15 cellular contexts compared by ENCODE assay signal in the genomic region with DNA sequence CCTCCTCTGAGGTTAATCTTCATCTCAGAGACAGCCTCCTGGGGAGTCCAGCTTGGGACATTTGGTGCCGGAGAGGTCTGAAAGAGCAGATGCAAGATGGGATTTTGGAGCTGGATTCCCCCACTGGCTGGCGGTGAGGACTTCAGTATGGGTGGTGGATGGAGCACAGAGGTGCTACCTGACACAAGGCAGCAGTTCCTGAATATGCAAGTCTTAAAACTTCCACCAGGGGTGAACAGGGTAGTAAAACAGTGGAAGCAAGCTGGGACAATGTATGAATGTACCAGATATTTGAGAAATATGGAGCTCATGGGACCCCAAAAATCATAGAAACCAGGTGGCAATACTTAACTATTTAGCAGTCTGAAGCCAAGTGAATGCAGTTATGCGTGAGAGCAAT. TPM values are rescaled to one million over a fixed set of nuclear protein-coding genes. Genes with fewer than 3 reads are reported as not detected.
A peak's percentile ranks its signal among the peaks of the same experiment; 100 is the strongest.
DNase-seq lines count a peak whose midpoint lies in the region; ATAC-seq, FAIRE-seq and TF ChIP-seq lines count a peak whose summit lies in the region.
"Had no signal": no experiment of that assay in that cellular context is flagged by ENCODE, and none has a peak within 500 bp of the region (broad histone marks: within the 10 kb centered on the region; RNA-seq: fewer than 3 reads in every experiment).

No MANE protein-coding gene starts in this region.

- peak; percentile 7; the same call in 1 of the 3 replicates for ATAC-seq in GM23338
- peak; percentile 43 for ATAC-seq in K562
- ATAC-seq: GM12878 had no signal

- H3K79me2 ChIP-seq in GM23338 (replicated peaks; ENCODE audit: insufficient read depth) (peaks cover 5% of the 10 kb centered on the region), Karpas-422 (ENCODE audit: low read length) (peaks cover 1% of the 10 kb centered on the region), K562 (ENCODE audit: control insufficient read depth, insufficient read depth, low read length) (peaks cover 4% of the 10 kb centered on the region)

- FAIRE-seq in K562 (lab: Jason Lieb, UNC) = no peak
- FAIRE-seq: GM12878, GM18507 had no signal

- peaks cover 26% of the 10 kb centered on the region for H3K4me1 Mint-ChIP-seq in GM23338
- H3K4me1 Mint-ChIP-seq in CD8-positive, alpha-beta memory T cell = peaks cover 7 to 18% (median 15%) of the 10 kb centered on the region in 3 donors

- peaks cover 15% of the 10 kb centered on the region for H3K27me3 Mint-ChIP-seq in GM23338 (ENCODE audit: insufficient read depth, low read depth, poor library complexity)
- H3K27me3 Mint-ChIP-seq in CD8-positive, alpha-beta memory T cell = peaks cover 0 to 8% of the 10 kb centered on the region in 2 donors

- TF ChIP-seq RAD21 in K562 (CRISPR knock-in tag; conservative IDR thresholded peaks at IDR 0.05 in 1 of 2, IDR thresholded peaks at IDR 0.05 in 1 of 2) = no peak

- H3K4me1 ChIP-seq in GM23338 (ENCODE audit: insufficient read depth) (peaks cover 10% of the 10 kb centered on the region; the same call in 1 of the 2 replicates), Karpas-422 (ENCODE audit: low read length) (peaks cover 9% of the 10 kb centered on the region), K562 (replicated peaks in 1 of 2; ENCODE audit: control insufficient read depth in 2 of 2, insufficient read depth in 2 of 2, low read length in 2 of 2) (peaks cover 2 to 9% of the 10 kb centered on the region in 2 experiments), A673 (ENCODE audit: insufficient read depth, low read length, poor library complexity, severe bottlenecking) (no peaks in the 10 kb centered on the region)
- H3K4me1 ChIP-seq in CD8-positive, alpha-beta memory T cell (ENCODE audit: insufficient read depth, low read length) = peaks cover 7% of the 10 kb centered on the region

- no TSS peak for BruUV-seq in K562 (replicated peaks; lab: Mats Ljungman, UMichigan)
- no TSS peak for BruUV-seq in A673 (replicated peaks; lab: Mats Ljungman, UMichigan)

- WGBS in K562 (ENCODE audit: insufficient coverage, low coverage, missing lambda C conversion rate) = 42% methylated on average over 2 of the region's 3 CpGs

- H3K36me3 Mint-ChIP-seq in GM23338 (ENCODE audit: low read depth) = no peaks in the 10 kb centered on the region
- peaks cover 0 to 10% (median 0%) of the 10 kb centered on the region in 3 donors for H3K36me3 Mint-ChIP-seq in CD8-positive, alpha-beta memory T cell

- H3K27ac Mint-ChIP-seq in GM23338 = no peak overlapping the region
- H3K27ac Mint-ChIP-seq in CD8-positive, alpha-beta memory T cell = no peak overlapping the region

- in situ Hi-C loops in K562 (cut with MboI) = no loop called here

- H3K9me2 ChIP-seq in GM23338 (ENCODE audit: insufficient read depth) = no peaks in the 10 kb centered on the region
- H3K9me2 ChIP-seq in Karpas-422 (replicated peaks; ENCODE audit: insufficient read depth, low read length) = no peaks in the 10 kb centered on the region

- intact Hi-C loops in K562 (cut with micrococcal nuclease) (no loop called here), posterior vena cava (cut with DNase I) (no loop called here), A673 (cut with micrococcal nuclease; ENCODE audit: unreplicated experiment) (no loop called here)

- TF ChIP-seq CTCF in GM23338 (conservative IDR thresholded peaks at IDR 0.05; ENCODE audit: low read depth in 2 of 2) = peak in 1 of 2 experiments; percentile 17; a peak in 1 of 4 replicates
- peak in 2 of 3 experiments; percentile 12 to 16; a peak in 1 of 6 replicates for TF ChIP-seq CTCF in K562 (IDR thresholded peaks at IDR 0.05 in 2 of 3, conservative IDR thresholded peaks at IDR 0.05 in 1 of 3; ENCODE audit: insufficient read depth in 2 of 3, low read depth in 1 of 3, low read length in 3 of 3)
- no peak for TF ChIP-seq CTCF in A673 (conservative IDR thresholded peaks at IDR 0.05; ENCODE audit: low read depth, low read length)

- no peaks in the 10 kb centered on the region for H3K9me1 ChIP-seq in K562 (ENCODE audit: control insufficient read depth, insufficient read depth, low read length)

- no peak overlapping the region for H3K4me2 ChIP-seq in GM23338
- H3K4me2 ChIP-seq in Karpas-422 (ENCODE audit: low read depth, low read length, poor library complexity, severe bottlenecking) = no peak overlapping the region
- no peak overlapping the region for H3K4me2 ChIP-seq in K562 (ENCODE audit: insufficient read depth, low read length)
- H3K4me2 ChIP-seq: PC-9 had no signal

- H3K4me3 ChIP-seq in GM23338 (no peak overlapping the region), Karpas-422 (ENCODE audit: low read length) (no peak overlapping the region), K562 (no peak overlapping the region), A673 (ENCODE audit: low read depth, low read length, poor library complexity, severe bottlenecking) (no peak overlapping the region)
- H3K4me3 ChIP-seq in CD8-positive, alpha-beta memory T cell (ENCODE audit: low read length) = no peak overlapping the region
- H3K4me3 ChIP-seq: GM12878, PC-9, SK-N-MC had no signal

- no peaks in the 10 kb centered on the region for H3F3A ChIP-seq in GM23338 (replicated peaks; ENCODE audit: low read depth)

- POLR2A ChIA-PET in K562 (lab: Yijun Ruan, JAX) (interaction anchor here (0.6 to 1.7 kb wide), 2 partner anchors 18 to 54 kb away, joined by 3 to 5 read pairs; no protein-coding TSS in a partner anchor), A673 (lab: Charles Lee; ENCODE audit: low non-redundant PET) (no interaction called here)
- POLR2A ChIA-PET in CD8-positive, alpha-beta memory T cell (lab: Charles Lee) = no interaction called here

- no peaks in the 10 kb centered on the region; the same call in none of the 2 replicates for H4K20me1 ChIP-seq in GM23338 (replicated peaks; ENCODE audit: insufficient read depth)
- no peaks in the 10 kb centered on the region for H4K20me1 ChIP-seq in Karpas-422 (ENCODE audit: insufficient read depth, low read depth, low read length)
- peaks cover 8% of the 10 kb centered on the region; the same call in 1 of the 2 replicates for H4K20me1 ChIP-seq in K562 (replicated peaks; ENCODE audit: control insufficient read depth, insufficient read depth, low read length)

- no peak for TF ChIP-seq POLR2A in K562 (conservative IDR thresholded peaks at IDR 0.05)

- no peaks in the 10 kb centered on the region for H3K9me3 Mint-ChIP-seq in GM23338
- no peaks in the 10 kb centered on the region for H3K9me3 Mint-ChIP-seq in CD8-positive, alpha-beta memory T cell

- H3K9me3 ChIP-seq in Karpas-422 (ENCODE audit: low read length) (no peaks in the 10 kb centered on the region), K562 (replicated peaks; ENCODE audit: control insufficient read depth, insufficient read depth, low read depth, low read length) (no peaks in the 10 kb centered on the region), A673 (ENCODE audit: low read depth, low read length, poor library complexity, severe bottlenecking) (no peaks in the 10 kb centered on the region)
- H3K9me3 ChIP-seq in CD8-positive, alpha-beta memory T cell (ENCODE audit: low read length) = no peaks in the 10 kb centered on the region

- H3K36me3 ChIP-seq in GM23338 (ENCODE audit: insufficient read depth) (no peaks in the 10 kb centered on the region), Karpas-422 (ENCODE audit: insufficient read depth, low read length) (no peaks in the 10 kb centered on the region), K562 (ENCODE audit: control insufficient read depth, insufficient read depth, low read length) (no peaks in the 10 kb centered on the region), A673 (ENCODE audit: insufficient read depth, low read length, poor library complexity, severe bottlenecking) (peaks cover 3% of the 10 kb centered on the region)
- no peaks in the 10 kb centered on the region for H3K36me3 ChIP-seq in CD8-positive, alpha-beta memory T cell (ENCODE audit: insufficient read depth, low read length)

- H3K27me3 ChIP-seq in GM23338 (ENCODE audit: insufficient read depth) (no peaks in the 10 kb centered on the region), Karpas-422 (ENCODE audit: low read length) (no peaks in the 10 kb centered on the region), K562 (ENCODE audit: control insufficient read depth in 2 of 2, insufficient read depth in 2 of 2, low read length in 2 of 2) (no peaks in the 10 kb centered on the region), A673 (replicated peaks; ENCODE audit: insufficient read depth, low read depth, low read length, poor library complexity) (no peaks in the 10 kb centered on the region)
- H3K27me3 ChIP-seq in CD8-positive, alpha-beta memory T cell (ENCODE audit: insufficient read depth, low read length, poor library complexity, severe bottlenecking) = no peaks in the 10 kb centered on the region

- TF ChIP-seq EP300 in K562 (IDR thresholded peaks at IDR 0.05; ENCODE audit: low read length) = no peak

- no peak overlapping the region for H3K27ac ChIP-seq in GM23338 (ENCODE audit: low read depth)
- H3K27ac ChIP-seq in Karpas-422 (ENCODE audit: low read length) = no peak overlapping the region
- no peak overlapping the region for H3K27ac ChIP-seq in K562 (ENCODE audit: extremely low read depth, low read depth, low read length)
- H3K27ac ChIP-seq in A673 (ENCODE audit: low read depth, low read length, poor library complexity, severe bottlenecking) = no peak overlapping the region
- H3K27ac ChIP-seq in CD8-positive, alpha-beta memory T cell (ENCODE audit: low read depth, low read length) = no peak overlapping the region
- H3K27ac ChIP-seq: PC-9, SK-N-MC had no signal

- H3K9ac ChIP-seq in Karpas-422 (ENCODE audit: low read length) (no peak overlapping the region), K562 (ENCODE audit: insufficient read depth in 1 of 2, low read depth in 2 of 2, low read length in 2 of 2) (no peak overlapping the region)

- no peak overlapping the region for H3K4me3 Mint-ChIP-seq in GM23338
- H3K4me3 Mint-ChIP-seq in CD8-positive, alpha-beta memory T cell = peak overlapping the region in 1 of 7 donors; percentile 40

- DNase-seq in GM23338 (ENCODE audit: low spot score) (peak; percentile 28), Karpas-422 (peak; percentile 50), K562 (ENCODE audit: extremely low read depth in 1 of 4, low spot score in 3 of 4) (peak in 3 of 4 experiments; percentile 21 to 33 (median 24)), posterior vena cava (ENCODE audit: low spot score) (peak; percentile 38), A673 (ENCODE audit: low spot score) (no peak), medulla oblongata (ENCODE audit: extremely low spot score) (no peak)
- no peak for DNase-seq in CD8-positive, alpha-beta memory T cell
- DNase-seq: HCEC 1CT, NCI-H1436 treated with DMSO at 0.1 percent for 48 hours, NCI-H2227 treated with DMSO at 0.1 percent for 48 hours, NCI-H526, PC-9 had no signal

- CTCF ChIA-PET in K562 (lab: Yijun Ruan, JAX; ENCODE audit: low intra/inter-chr PET ratio) = no interaction called here
- CTCF ChIA-PET in A673 (lab: Charles Lee) = no interaction called here
- CTCF ChIA-PET in CD8-positive, alpha-beta memory T cell (lab: Charles Lee) = no interaction called here

- H2AFZ ChIP-seq in GM23338 = 0 out of 2 replicates have a peak overlapping the region, but pooled peaks have one; percentile 23
- H2AFZ ChIP-seq in Karpas-422 (ENCODE audit: low read length) = no peak overlapping the region
- no peak overlapping the region for H2AFZ ChIP-seq in K562 (ENCODE audit: low read depth, low read length)
- H2AFZ ChIP-seq: PC-9 had no signal

RNA-seq across cellular contexts. Expression of a gene that starts 4.8 kb away (rescaled TPM):
- 5.6 and 6.4 TPM in 2 replicates for total RNA-seq in GM23338 (2014; rRNA removed; shearing (Covaris generic))
- polyA plus RNA-seq in GM23338 (2016; fragmentation: Nextera tagmentation; extraction: Ambion mirVana) = 12.3 and 15.2 TPM in 2 replicates
- total RNA-seq in Karpas-422 (2014; rRNA removed; shearing (Covaris generic); ENCODE audit: low replicate concordance) = 4.5 and 4.7 TPM in 2 replicates
- 6.2 and 11.8 TPM in 2 replicates for total RNA-seq in K562 (2011; cell fraction: chromatin; rRNA removed; ENCODE audit: low replicate concordance)
- 5.5 and 6.1 TPM in 2 replicates for total RNA-seq in K562 (2011; cell fraction: nucleolus; rRNA removed)
- 7.3 and 7.6 TPM in 2 replicates for total RNA-seq in K562 (2011; cell fraction: nucleoplasm; rRNA removed)
- total RNA-seq in K562 (2014; rRNA removed) = 3.8 and 4.4 TPM in 2 replicates
- total RNA-seq in K562 (2014; rRNA removed; fragmentation: Illumina TruSeq; extraction: Trizol) = 3.3 and 4.4 TPM in 2 replicates
- total RNA-seq in K562 (2015; rRNA removed; fragmentation: Illumina TruSeq; extraction: Trizol) = 4.1 TPM in 2 replicates
- 9.2 and 9.6 TPM in 2 replicates for total RNA-seq in K562 (2021)
- 2.4 and 2.8 TPM in 2 replicates for polyA plus RNA-seq in K562 (2011; rRNA removed)
- polyA plus RNA-seq in K562 (2011; cell fraction: cytosol; rRNA removed) = 1.2 TPM in 2 replicates
- polyA plus RNA-seq in K562 (2011; cell fraction: nucleus; rRNA removed) = 2.6 and 3.5 TPM in 2 replicates
- 5.6 and 6.2 TPM in 2 replicates for polyA plus RNA-seq in K562 (2012)
- 8.7 and 9.9 TPM in 2 replicates for polyA plus RNA-seq in K562 (2014; fragmentation: Illumina TruSeq; extraction: Trizol)
- polyA plus RNA-seq in K562 (2014; fragmentation: Nextera tagmentation; extraction: Ambion mirVana) = 1 to 10 TPM; 1.5 to 2.0 TPM
- polyA plus RNA-seq in K562 (2014; rRNA removed) = 3.1 and 4.9 TPM in 2 replicates
- polyA minus RNA-seq in K562 (2011; rRNA and poly(A)+ RNA removed) = 4.2 and 4.6 TPM in 2 replicates
- 2.6 and 2.8 TPM in 2 replicates for polyA minus RNA-seq in K562 (2011; cell fraction: cytosol; rRNA and poly(A)+ RNA removed)
- 6.1 and 6.3 TPM in 2 replicates for polyA minus RNA-seq in K562 (2011; cell fraction: nucleus; rRNA and poly(A)+ RNA removed)
- total RNA-seq in posterior vena cava = 10 to 100 TPM in 1 of 2 donors, 1 to 10 TPM in 1; 9.9 to 10.8 TPM
- 12.3 and 14.0 TPM in 2 replicates for total RNA-seq in A673 (2021)
- 10 to 100 TPM; 22.5 to 22.6 TPM for total RNA-seq in CD8-positive, alpha-beta memory T cell
- polyA plus RNA-seq in CD8-positive, alpha-beta memory T cell = 16.9 TPM

RNA-seq across cellular contexts. Expression of a gene that starts 25.5 kb away (rescaled TPM):
- 332 and 339 TPM in 2 replicates for total RNA-seq in GM23338 (2014; rRNA removed; shearing (Covaris generic))
- 519 and 537 TPM in 2 replicates for polyA plus RNA-seq in GM23338 (2016; fragmentation: Nextera tagmentation; extraction: Ambion mirVana)
- 207 and 291 TPM in 2 replicates for total RNA-seq in Karpas-422 (2014; rRNA removed; shearing (Covaris generic); ENCODE audit: low replicate concordance)
- total RNA-seq in K562 (2011; cell fraction: chromatin; rRNA removed; ENCODE audit: low replicate concordance) = 125 and 199 TPM in 2 replicates
- total RNA-seq in K562 (2011; cell fraction: nucleolus; rRNA removed) = 102 and 104 TPM in 2 replicates
- 144 and 173 TPM in 2 replicates for total RNA-seq in K562 (2011; cell fraction: nucleoplasm; rRNA removed)
- 356 and 389 TPM in 2 replicates for total RNA-seq in K562 (2014; rRNA removed)
- total RNA-seq in K562 (2014; rRNA removed; fragmentation: Illumina TruSeq; extraction: Trizol) = 559 and 608 TPM in 2 replicates
- total RNA-seq in K562 (2015; rRNA removed; fragmentation: Illumina TruSeq; extraction: Trizol) = 452 and 493 TPM in 2 replicates
- total RNA-seq in K562 (2021) = 409 and 465 TPM in 2 replicates
- 766 and 904 TPM in 2 replicates for polyA plus RNA-seq in K562 (2011; rRNA removed)
- polyA plus RNA-seq in K562 (2011; cell fraction: cytosol; rRNA removed) = 279 and 353 TPM in 2 replicates
- 162 and 279 TPM in 2 replicates for polyA plus RNA-seq in K562 (2011; cell fraction: nucleus; rRNA removed)
- 367 and 617 TPM in 2 replicates for polyA plus RNA-seq in K562 (2012)
- 466 and 557 TPM in 2 replicates for polyA plus RNA-seq in K562 (2014; fragmentation: Illumina TruSeq; extraction: Trizol)
- polyA plus RNA-seq in K562 (2014; fragmentation: Nextera tagmentation; extraction: Ambion mirVana) = 1,000 to 10,000 TPM; 1,372 to 1,475 TPM
- polyA plus RNA-seq in K562 (2014; rRNA removed) = 557 and 719 TPM in 2 replicates
- 359 and 407 TPM in 2 replicates for polyA minus RNA-seq in K562 (2011; rRNA and poly(A)+ RNA removed)
- polyA minus RNA-seq in K562 (2011; cell fraction: cytosol; rRNA and poly(A)+ RNA removed) = 174 and 190 TPM in 2 replicates
- polyA minus RNA-seq in K562 (2011; cell fraction: nucleus; rRNA and poly(A)+ RNA removed) = 66.1 and 141 TPM in 2 replicates
- total RNA-seq in posterior vena cava = 100 to 1,000 TPM; 202 to 212 TPM
- total RNA-seq in A673 (2021) = 401 and 419 TPM in 2 replicates
- total RNA-seq in CD8-positive, alpha-beta memory T cell = 100 to 1,000 TPM; 272 to 309 TPM
- polyA plus RNA-seq in CD8-positive, alpha-beta memory T cell = 370 TPM

RNA-seq across cellular contexts. Expression of a gene that starts 25.7 kb away (rescaled TPM):
- 8.5 and 11.0 TPM in 2 replicates for total RNA-seq in GM23338 (2014; rRNA removed; shearing (Covaris generic))
- 31.7 and 34.8 TPM in 2 replicates for polyA plus RNA-seq in GM23338 (2016; fragmentation: Nextera tagmentation; extraction: Ambion mirVana)
- 4.0 and 7.9 TPM in 2 replicates for total RNA-seq in Karpas-422 (2014; rRNA removed; shearing (Covaris generic); ENCODE audit: low replicate concordance)
- 9.9 and 21.8 TPM in 2 replicates for total RNA-seq in K562 (2011; cell fraction: chromatin; rRNA removed; ENCODE audit: low replicate concordance)
- 6.8 TPM in 2 replicates for total RNA-seq in K562 (2011; cell fraction: nucleolus; rRNA removed)
- 12.8 and 24.7 TPM in 2 replicates for total RNA-seq in K562 (2011; cell fraction: nucleoplasm; rRNA removed)
- total RNA-seq in K562 (2014; rRNA removed) = 13.6 and 14.4 TPM in 2 replicates
- total RNA-seq in K562 (2014; rRNA removed; fragmentation: Illumina TruSeq; extraction: Trizol) = 16.0 and 16.9 TPM in 2 replicates
- 17.2 and 18.4 TPM in 2 replicates for total RNA-seq in K562 (2015; rRNA removed; fragmentation: Illumina TruSeq; extraction: Trizol)
- total RNA-seq in K562 (2021) = 9.7 and 11.7 TPM in 2 replicates
- polyA plus RNA-seq in K562 (2011; rRNA removed) = 6.7 and 13.8 TPM in 2 replicates
- polyA plus RNA-seq in K562 (2011; cell fraction: cytosol; rRNA removed) = 1.2 and 1.8 TPM in 2 replicates
- 4.2 and 5.9 TPM in 2 replicates for polyA plus RNA-seq in K562 (2011; cell fraction: nucleus; rRNA removed)
- polyA plus RNA-seq in K562 (2012) = 12.6 and 13.0 TPM in 2 replicates
- polyA plus RNA-seq in K562 (2014; fragmentation: Illumina TruSeq; extraction: Trizol) = 11.8 and 14.5 TPM in 2 replicates
- polyA plus RNA-seq in K562 (2014; fragmentation: Nextera tagmentation; extraction: Ambion mirVana) = 10 to 100 TPM; 30.7 to 35.6 TPM
- 13.9 and 23.4 TPM in 2 replicates for polyA plus RNA-seq in K562 (2014; rRNA removed)
- polyA minus RNA-seq in K562 (2011; rRNA and poly(A)+ RNA removed) = 5.2 and 5.5 TPM in 2 replicates
- 2.2 and 3.6 TPM in 2 replicates for polyA minus RNA-seq in K562 (2011; cell fraction: cytosol; rRNA and poly(A)+ RNA removed)
- polyA minus RNA-seq in K562 (2011; cell fraction: nucleus; rRNA and poly(A)+ RNA removed) = 4.4 and 7.2 TPM in 2 replicates
- 10 to 100 TPM in 1 of 2 donors, 1 to 10 TPM in 1; 8.7 to 11.1 TPM for total RNA-seq in posterior vena cava
- total RNA-seq in A673 (2021) = 14.9 and 16.3 TPM in 2 replicates
- 10 to 100 TPM; 15.4 to 17.7 TPM for total RNA-seq in CD8-positive, alpha-beta memory T cell
- polyA plus RNA-seq in CD8-positive, alpha-beta memory T cell = 4.8 TPM

Comparison
In these comparisons a context has a peak if more than half of its experiments do, and no peak if none do; other contexts are left out.
1. DNase-seq: peak in GM23338 (single experiment), Karpas-422 (single experiment), K562 (3 of 4) and posterior vena cava (single experiment); none in A673 (single experiment), medulla oblongata (single experiment) and CD8-positive, alpha-beta memory T cell (0 of 5).